In genomic region chr4:168153596-168154440, GRCh38 we compare ENCODE assay signal across 8 cellular contexts.
DNase-seq lines count a peak whose midpoint lies in the region; ATAC-seq, FAIRE-seq and TF ChIP-seq lines count a peak whose summit lies in the region.

No MANE protein-coding gene starts in this region.

- no peaks in the 10 kb centered on the region for H3K27me3 Mint-ChIP-seq in activated B cell treated with CpG ODN at 0.5 μM for 24 hours

- CTCF ChIA-PET in activated B cell treated with CpG ODN at 0.5 μM for 24 hours (lab: Charles Lee): interaction anchor here (0.6 to 1.3 kb wide), 4 partner anchors 9 to 1988 kb away, joined by 3 to 4 read pairs (median 3); no protein-coding TSS in a partner anchor

- peak overlapping the region; percentile 56 for H3K4me3 Mint-ChIP-seq in activated B cell treated with CpG ODN at 0.5 μM for 24 hours

- intact Hi-C loops in activated B cell treated with CpG ODN at 0.5 μM for 24 hours (cut with micrococcal nuclease): loop anchor here (1.0 kb wide), 1 partner anchor 1133 kb away; no protein-coding TSS in a partner anchor

- ATAC-seq in HG03045 (IDR thresholded peaks at IDR 0.05; ENCODE audit: unreplicated experiment) (peak; percentile 76), activated B cell treated with CpG ODN at 0.5 μM for 24 hours (ENCODE audit: low read depth) (peak; percentile 47)

- H3K27ac Mint-ChIP-seq in activated B cell treated with CpG ODN at 0.5 μM for 24 hours: no peak overlapping the region

- peak; percentile 72 for TF ChIP-seq CTCF in activated B cell treated with CpG ODN at 0.5 μM for 24 hours (IDR thresholded peaks at IDR 0.05)
- TF ChIP-seq CTCF in cardiac fibroblast (IDR thresholded peaks at IDR 0.05; ENCODE audit: low read depth, low read length): peak; percentile 60

- peak overlapping the region; percentile 2 to 8 for H3K4me3 ChIP-seq in cardiac fibroblast (replicated peaks in 1 of 2; ENCODE audit: low read depth in 2 of 2, low read length in 2 of 2)

- no peaks in the 10 kb centered on the region for H3K36me3 Mint-ChIP-seq in activated B cell treated with CpG ODN at 0.5 μM for 24 hours (ENCODE audit: low read depth)

- DNase-seq in A172 (ENCODE audit: low spot score) (peak; percentile 45), GM18507 (ENCODE audit: extremely low spot score, insufficient read length, low read depth) (peak; percentile 1), NCI-H2171 treated with DMSO at 0.1 percent for 48 hours (lab: John Stamatoyannopoulos, UW) (peak; percentile 56), activated B cell treated with CpG ODN at 0.5 μM for 24 hours (peak; percentile 25), cardiac fibroblast (ENCODE audit: low read depth in 2 of 2) (peak; percentile 90 to 93), kidney tubule cell (ENCODE audit: low spot score) (peak; percentile 70)
- peak; percentile 56 to 66 for DNase-seq in stimulated activated CD4-positive, alpha-beta T cell treated with anti-CD3 and anti-CD28 coated beads, Interleukin-2, amount 100 ng/mL, for 24 hours

- POLR2A ChIA-PET in activated B cell treated with CpG ODN at 0.5 μM for 24 hours (lab: Charles Lee): no interaction called here

- H3K4me1 Mint-ChIP-seq in activated B cell treated with CpG ODN at 0.5 μM for 24 hours: peaks cover 2% of the 10 kb centered on the region

- peak; percentile 85 for FAIRE-seq in GM18507 (lab: Jason Lieb, UNC)

- H3K9me3 Mint-ChIP-seq in activated B cell treated with CpG ODN at 0.5 μM for 24 hours: no peaks in the 10 kb centered on the region

Comparison
In these comparisons a context has a peak if more than half of its experiments do, and no peak if none do; other contexts are left out.
1. Peak in every context shown above with its lines: DNase-seq, ATAC-seq and H3K4me3 ChIP-seq.
2. DNase-seq: peak in every context shown above with its lines; median percentile 92 in cardiac fibroblast; 70 in kidney tubule cell; 61 in stimulated activated CD4-positive, alpha-beta T cell treated with anti-CD3 and anti-CD28 coated beads, Interleukin-2, amount 100 ng/mL, for 24 hours; 56 in NCI-H2171 treated with DMSO at 0.1 percent for 48 hours; 45 in A172; 25 in activated B cell treated with CpG ODN at 0.5 μM for 24 hours; 1 in GM18507.